11 cellular contexts compared by ENCODE assay signal in genomic region chr15:94070341-94071275, GRCh38.
DNase-seq lines count a peak whose midpoint lies in the region; ATAC-seq and TF ChIP-seq lines count a peak whose summit lies in the region.
"Had no signal": no experiment of that assay in that cellular context is flagged by ENCODE, and none has a peak within 500 bp of the region (broad histone marks: within the 10 kb centered on the region; RNA-seq: fewer than 3 reads in every experiment).

No MANE protein-coding gene starts in this region.

- ATAC-seq in HG02884 (IDR thresholded peaks at IDR 0.05; ENCODE audit: unreplicated experiment) (no peak), GM19035 (IDR thresholded peaks at IDR 0.05; ENCODE audit: unreplicated experiment) (no peak), GM19351 (IDR thresholded peaks at IDR 0.05; ENCODE audit: unreplicated experiment) (no peak)
- ATAC-seq: activated T-cell treated with anti-CD3 and anti-CD28 coated beads, Interleukin-2, amount 50 U/mL, for 4 hours; gastrocnemius medialis had no signal

- intact Hi-C loops in activated T-helper 1 cell treated with anti-CD3 and anti-CD28 coated beads, Interleukin-12 subunit alpha, Interleukin-12 subunit beta, Interleukin-2, Interleukin-4 antibody, amounts not matched to agents 30 ng/mL and 10 ng/mL and 1 ng/mL, durations not matched to agents 14 hours and 24 hours and 36 hours (cut with micrococcal nuclease) = no loop called here

- no peaks in the 10 kb centered on the region for H3K27me3 Mint-ChIP-seq in brain
- H3K27me3 Mint-ChIP-seq in activated T-helper 1 cell treated with anti-CD3 and anti-CD28 coated beads, Interleukin-12 subunit alpha, Interleukin-12 subunit beta, Interleukin-2, Interleukin-4 antibody, amounts not matched to agents 30 ng/mL and 10 ng/mL and 1 ng/mL, durations not matched to agents 14 hours and 24 hours and 36 hours (ENCODE audit: insufficient read depth) = peaks cover 6% of the 10 kb centered on the region

- H3K9me3 Mint-ChIP-seq in brain = peaks cover 0 to 21% (median 20%) of the 10 kb centered on the region in 5 experiments
- H3K9me3 Mint-ChIP-seq in activated T-helper 1 cell treated with anti-CD3 and anti-CD28 coated beads, Interleukin-12 subunit alpha, Interleukin-12 subunit beta, Interleukin-2, Interleukin-4 antibody, amounts not matched to agents 30 ng/mL and 10 ng/mL and 1 ng/mL, durations not matched to agents 14 hours and 24 hours and 36 hours = no peaks in the 10 kb centered on the region
- H3K9me3 Mint-ChIP-seq: activated T-cell treated with anti-CD3 and anti-CD28 coated beads, Interleukin-2, amount 50 U/mL, for 4 hours had no signal

- H3K36me3 Mint-ChIP-seq in brain = peaks cover 3% of the 10 kb centered on the region
- no peaks in the 10 kb centered on the region for H3K36me3 Mint-ChIP-seq in activated T-helper 1 cell treated with anti-CD3 and anti-CD28 coated beads, Interleukin-12 subunit alpha, Interleukin-12 subunit beta, Interleukin-2, Interleukin-4 antibody, amounts not matched to agents 30 ng/mL and 10 ng/mL and 1 ng/mL, durations not matched to agents 14 hours and 24 hours and 36 hours (ENCODE audit: low read depth)

- H3K27ac Mint-ChIP-seq in brain = peak overlapping the region in 3 of 5 experiments; percentile 24 to 94 (median 69)
- H3K27ac Mint-ChIP-seq in activated T-helper 1 cell treated with anti-CD3 and anti-CD28 coated beads, Interleukin-12 subunit alpha, Interleukin-12 subunit beta, Interleukin-2, Interleukin-4 antibody, amounts not matched to agents 30 ng/mL and 10 ng/mL and 1 ng/mL, durations not matched to agents 14 hours and 24 hours and 36 hours = no peak overlapping the region

- TF ChIP-seq POLR2A in NB4 (IDR thresholded peaks at IDR 0.05; ENCODE audit: extremely low read depth, insufficient read length) = no peak

- peak; percentile 56 for DNase-seq in GM03348 (ENCODE audit: low spot score)
- peak; percentile 79 for DNase-seq in NB4 (ENCODE audit: low read depth)
- peak; percentile 22 for DNase-seq in pons (ENCODE audit: low spot score)
- no peak for DNase-seq in activated T-helper 1 cell treated with anti-CD3 and anti-CD28 coated beads, Interleukin-12 subunit alpha, Interleukin-12 subunit beta, Interleukin-2, Interleukin-4 antibody, amounts not matched to agents 30 ng/mL and 10 ng/mL and 1 ng/mL, durations not matched to agents 14 hours and 24 hours and 36 hours (ENCODE audit: low spot score)
- DNase-seq: activated T-cell treated with anti-CD3 and anti-CD28 coated beads, Interleukin-2, amount 50 U/mL, for 4 hours; small intestine had no signal

- peaks cover 35% of the 10 kb centered on the region for H3K4me1 Mint-ChIP-seq in brain
- H3K4me1 Mint-ChIP-seq in activated T-helper 1 cell treated with anti-CD3 and anti-CD28 coated beads, Interleukin-12 subunit alpha, Interleukin-12 subunit beta, Interleukin-2, Interleukin-4 antibody, amounts not matched to agents 30 ng/mL and 10 ng/mL and 1 ng/mL, durations not matched to agents 14 hours and 24 hours and 36 hours (ENCODE audit: low read depth) = no peaks in the 10 kb centered on the region

- H3K4me3 ChIP-seq in NB4 (ENCODE audit: low read depth, low read length) = no peak overlapping the region

- peak overlapping the region in 1 of 5 experiments; percentile 20 for H3K4me3 Mint-ChIP-seq in brain
- H3K4me3 Mint-ChIP-seq in activated T-helper 1 cell treated with anti-CD3 and anti-CD28 coated beads, Interleukin-12 subunit alpha, Interleukin-12 subunit beta, Interleukin-2, Interleukin-4 antibody, amounts not matched to agents 30 ng/mL and 10 ng/mL and 1 ng/mL, durations not matched to agents 14 hours and 24 hours and 36 hours = no peak overlapping the region
- H3K4me3 Mint-ChIP-seq: activated T-cell treated with anti-CD3 and anti-CD28 coated beads, Interleukin-2, amount 50 U/mL, for 4 hours had no signal

- TF ChIP-seq CTCF in NB4 (IDR thresholded peaks at IDR 0.05; ENCODE audit: low read depth, low read length) (peak; percentile 23), brain (conservative IDR thresholded peaks at IDR 0.05) (no peak)
